1 cellular context compared by ENCODE assay signal in genomic region chr6:1055015-1055921, GRCh38.
TF ChIP-seq lines count a peak whose summit lies in the region.

No MANE protein-coding gene starts in this region.

TF ChIP-seq in HepG2, 621 proteins besides CTCF, POLR2A, EP300 and RAD21 (continued from another document and continues in another):
- TF ChIP-seq ATF3 (CRISPR knock-in tag; IDR thresholded peaks at IDR 0.05): peak; percentile 80; the same call in 1 of the 2 replicates
- peak; percentile 97 for TF ChIP-seq ZNF18 (CRISPR knock-in tag; IDR thresholded peaks at IDR 0.05; ENCODE audit: insufficient replicate concordance)
- TF ChIP-seq ZNF225 (CRISPR knock-in tag; IDR thresholded peaks at IDR 0.05): no peak
- 0 out of 2 replicates have a peak, but pooled peaks have one; percentile 41 for TF ChIP-seq SRY (CRISPR knock-in tag; IDR thresholded peaks at IDR 0.05)
- peak; percentile 29; the same call in 1 of the 2 replicates for TF ChIP-seq ZNF274 (CRISPR knock-in tag; IDR thresholded peaks at IDR 0.05)
- peak; percentile 88; the same call in 1 of the 2 replicates for TF ChIP-seq CENPT (CRISPR knock-in tag; IDR thresholded peaks at IDR 0.05; ENCODE audit: low read depth)
- TF ChIP-seq MIER3 (CRISPR knock-in tag; IDR thresholded peaks at IDR 0.05; ENCODE audit: borderline replicate concordance): peak; percentile 76; the same call in 1 of the 2 replicates
- TF ChIP-seq ZXDC (CRISPR knock-in tag; IDR thresholded peaks at IDR 0.05): peak; percentile 96
- peak; percentile 85 for TF ChIP-seq ZMYM3 (CRISPR knock-in tag; IDR thresholded peaks at IDR 0.05)
- no peak for TF ChIP-seq LRRFIP1 (CRISPR knock-in tag; conservative IDR thresholded peaks at IDR 0.05)
- TF ChIP-seq ZNF543 (CRISPR knock-in tag; IDR thresholded peaks at IDR 0.05): peak; percentile 53; the same call in 1 of the 2 replicates
- peak; percentile 93 for TF ChIP-seq BRD4 (CRISPR knock-in tag; IDR thresholded peaks at IDR 0.05)
- TF ChIP-seq SIN3A (IDR thresholded peaks at IDR 0.05; ENCODE audit: borderline replicate concordance, low read depth, low read length): peak; percentile 24; the same call in 1 of the 2 replicates
- no peak; the same call in 1 of the 2 replicates for TF ChIP-seq ZKSCAN5 (CRISPR knock-in tag; IDR thresholded peaks at IDR 0.05)
- peak; percentile 67; the same call in 1 of the 2 replicates for TF ChIP-seq ARNTL (CRISPR knock-in tag; IDR thresholded peaks at IDR 0.05)
- peak; percentile 100 for TF ChIP-seq ZNF710 (CRISPR knock-in tag; IDR thresholded peaks at IDR 0.05; ENCODE audit: borderline replicate concordance)
- TF ChIP-seq SMAD9 (CRISPR knock-in tag; IDR thresholded peaks at IDR 0.05): peak; percentile 56; the same call in 1 of the 2 replicates
- TF ChIP-seq TEAD3 (CRISPR knock-in tag; optimal IDR thresholded peaks at IDR 0.05; ENCODE audit: borderline replicate concordance): peak; percentile 89
- TF ChIP-seq MYC (CRISPR knock-in tag; IDR thresholded peaks at IDR 0.05; ENCODE audit: borderline replicate concordance): peak; percentile 62; the same call in 1 of the 2 replicates
- TF ChIP-seq TFDP2 (CRISPR knock-in tag; IDR thresholded peaks at IDR 0.05): peak; percentile 52; the same call in 1 of the 2 replicates
- TF ChIP-seq GABPB1 (CRISPR knock-in tag; IDR thresholded peaks at IDR 0.05): peak; percentile 35; the same call in 1 of the 2 replicates
- TF ChIP-seq ZNF598 (CRISPR knock-in tag; IDR thresholded peaks at IDR 0.05; ENCODE audit: borderline replicate concordance): 0 out of 2 replicates have a peak, but pooled peaks have one; percentile 16
- peak; percentile 38; the same call in 1 of the 2 replicates for TF ChIP-seq ZNF558 (CRISPR knock-in tag; IDR thresholded peaks at IDR 0.05; ENCODE audit: borderline replicate concordance)
- TF ChIP-seq NFIC (IDR thresholded peaks at IDR 0.05; ENCODE audit: low read length): peak; percentile 98
- TF ChIP-seq BCL6 (CRISPR knock-in tag; IDR thresholded peaks at IDR 0.05): peak; percentile 94
- TF ChIP-seq PRMT3 (CRISPR knock-in tag; IDR thresholded peaks at IDR 0.05; ENCODE audit: borderline replicate concordance, low read depth): peak; percentile 77
- peak; percentile 97 for TF ChIP-seq ZNF609 (CRISPR knock-in tag; IDR thresholded peaks at IDR 0.05; ENCODE audit: borderline replicate concordance)
- no peak for TF ChIP-seq NFE2L1 (CRISPR knock-in tag; IDR thresholded peaks at IDR 0.05; ENCODE audit: borderline replicate concordance)
- TF ChIP-seq XRCC5 (optimal IDR thresholded peaks at IDR 0.05; ENCODE audit: low read length): peak; percentile 93
- peak; percentile 87 for TF ChIP-seq KAT8 (CRISPR knock-in tag; IDR thresholded peaks at IDR 0.05)
- TF ChIP-seq MYPOP (CRISPR knock-in tag; IDR thresholded peaks at IDR 0.05): peak; percentile 67; the same call in 1 of the 2 replicates
- TF ChIP-seq NONO (IDR thresholded peaks at IDR 0.05): no peak
- peak; percentile 98 for TF ChIP-seq NONO (CRISPR knock-in tag; conservative IDR thresholded peaks at IDR 0.05)
- peak; percentile 62 for TF ChIP-seq JUN (CRISPR knock-in tag; IDR thresholded peaks at IDR 0.05)
- TF ChIP-seq ZNF460 (CRISPR knock-in tag; IDR thresholded peaks at IDR 0.05; ENCODE audit: borderline replicate concordance): no peak
- peak; percentile 81 for TF ChIP-seq NR0B2 (CRISPR knock-in tag; IDR thresholded peaks at IDR 0.05)
- TF ChIP-seq MXD3 (CRISPR knock-in tag; IDR thresholded peaks at IDR 0.05): 0 out of 2 replicates have a peak, but pooled peaks have one; percentile 53
- no peak for TF ChIP-seq ARNT (IDR thresholded peaks at IDR 0.05)
- TF ChIP-seq PHF21A (CRISPR knock-in tag; IDR thresholded peaks at IDR 0.05): peak; percentile 99
- TF ChIP-seq NFKB2 (CRISPR knock-in tag; IDR thresholded peaks at IDR 0.05; ENCODE audit: borderline replicate concordance): no peak; the same call in 1 of the 2 replicates
- TF ChIP-seq ZNF276 (CRISPR knock-in tag; IDR thresholded peaks at IDR 0.05; ENCODE audit: low read depth): no peak
- TF ChIP-seq HNRNPH1 (optimal IDR thresholded peaks at IDR 0.05; ENCODE audit: low read depth, low read length): peak; percentile 41
- no peak for TF ChIP-seq NR3C1 (CRISPR knock-in tag; IDR thresholded peaks at IDR 0.05)
